In the genomic region with DNA sequence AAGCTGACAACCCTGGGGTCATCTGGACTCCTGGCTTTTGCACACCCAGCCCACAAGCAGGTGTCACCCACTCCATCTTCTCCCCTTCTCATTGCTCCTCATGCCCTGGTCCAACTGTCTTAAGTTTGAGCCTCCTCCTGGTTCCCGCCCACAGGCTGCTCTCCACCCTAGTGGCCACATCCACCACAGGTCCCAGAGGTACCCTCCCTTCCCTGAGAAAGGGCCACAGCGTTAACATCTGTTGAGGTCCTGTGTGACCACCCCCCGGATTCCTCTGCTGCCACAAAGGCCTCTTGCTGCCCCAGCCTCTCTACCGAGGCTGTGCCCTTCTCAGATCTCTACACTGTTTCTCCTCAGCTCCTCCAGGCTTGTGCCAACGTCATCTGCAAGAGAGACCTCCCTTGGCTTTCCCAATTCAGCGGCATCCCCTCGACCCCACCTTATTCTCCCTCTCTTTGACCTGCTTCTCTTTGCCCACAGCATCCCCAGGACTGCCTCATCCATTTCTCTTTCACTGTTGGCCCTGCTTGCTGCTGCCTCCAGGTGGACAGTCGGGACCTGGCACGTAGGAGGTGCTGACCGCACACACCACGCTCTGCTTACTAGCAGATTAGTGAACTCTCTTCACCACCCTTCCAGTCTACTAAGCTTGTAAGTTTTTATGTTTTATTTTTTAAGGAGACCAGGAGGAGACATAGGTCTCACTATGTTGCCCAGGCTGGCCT, we compare ENCODE assay signal across 10 cellular contexts. TPM values are rescaled to one million over a fixed set of nuclear protein-coding genes. Genes with fewer than 3 reads are reported as not detected.
DNase-seq lines count a peak whose midpoint lies in the region; FAIRE-seq and TF ChIP-seq lines count a peak whose summit lies in the region.
"Had no signal": no experiment of that assay in that cellular context is flagged by ENCODE, and none has a peak within 500 bp of the region (broad histone marks: within the 10 kb centered on the region; RNA-seq: fewer than 3 reads in every experiment).

No MANE protein-coding gene starts in this region.

- H4K91ac ChIP-seq in H1 (replicated peaks; ENCODE audit: insufficient read length, low read length): no peak overlapping the region

- peak in 1 of 2 experiments; percentile 36; a peak in 2 of 4 replicates for TF ChIP-seq RAD21 in H1 (IDR thresholded peaks at IDR 0.05 in 1 of 2, conservative IDR thresholded peaks at IDR 0.05 in 1 of 2; ENCODE audit: low read depth in 2 of 2, low read length in 2 of 2)

- no peak overlapping the region for H3K23ac ChIP-seq in H1 (ENCODE audit: insufficient read length)

- H3K36me3 Mint-ChIP-seq in activated CD4-positive, alpha-beta memory T cell treated with anti-CD3 and anti-CD28 coated beads, Interleukin-2, amount 10 ng/mL, durations not matched to agents 7 days and 5 days (ENCODE audit: low read depth): peaks cover 59% of the 10 kb centered on the region
- H3K36me3 Mint-ChIP-seq in activated CD4-positive, alpha-beta memory T cell treated with anti-CD3 and anti-CD28 coated beads for 36 hours: peaks cover 32% of the 10 kb centered on the region
- H3K36me3 Mint-ChIP-seq in neural crest cell (ENCODE audit: low read depth): no peaks in the 10 kb centered on the region

- no peak overlapping the region for H3K4me3 Mint-ChIP-seq in activated CD4-positive, alpha-beta memory T cell treated with anti-CD3 and anti-CD28 coated beads, Interleukin-2, amount 10 ng/mL, durations not matched to agents 7 days and 5 days
- no peak overlapping the region for H3K4me3 Mint-ChIP-seq in activated CD4-positive, alpha-beta memory T cell treated with anti-CD3 and anti-CD28 coated beads for 36 hours
- H3K4me3 Mint-ChIP-seq in neural crest cell: no peak overlapping the region
- H3K4me3 Mint-ChIP-seq: CD14-positive monocyte had no signal

- no peak overlapping the region for H2BK5ac ChIP-seq in H1 (ENCODE audit: low read depth, low read length)

- no peaks in the 10 kb centered on the region for H3K27me3 Mint-ChIP-seq in activated CD4-positive, alpha-beta memory T cell treated with anti-CD3 and anti-CD28 coated beads, Interleukin-2, amount 10 ng/mL, durations not matched to agents 7 days and 5 days
- H3K27me3 Mint-ChIP-seq in activated CD4-positive, alpha-beta memory T cell treated with anti-CD3 and anti-CD28 coated beads for 36 hours: no peaks in the 10 kb centered on the region
- H3K27me3 Mint-ChIP-seq in neural crest cell (ENCODE audit: low read depth): no peaks in the 10 kb centered on the region

- H3K9ac ChIP-seq in H1 (replicated peaks in 1 of 4; ENCODE audit: extremely low read depth in 1 of 4, low read depth in 3 of 4, low read length in 3 of 4): no peak overlapping the region

- CTCF ChIA-PET in activated CD4-positive, alpha-beta memory T cell treated with anti-CD3 and anti-CD28 coated beads, Interleukin-2, amount 10 ng/mL, durations not matched to agents 7 days and 5 days (lab: Charles Lee): interaction anchor here (0.5 kb wide), 1 partner anchor 62 kb away, joined by 5 read pairs; no protein-coding TSS in a partner anchor
- CTCF ChIA-PET in activated CD4-positive, alpha-beta memory T cell treated with anti-CD3 and anti-CD28 coated beads for 36 hours (lab: Charles Lee): no interaction called here
- CTCF ChIA-PET in H1 (lab: Charles Lee; ENCODE audit: partially characterized antibody): interaction anchor here (0.6 to 3.8 kb wide), 12 partner anchors 9 to 466 kb away, joined by 3 to 19 read pairs (median 4); no protein-coding TSS in a partner anchor

- no peak overlapping the region for H3K56ac ChIP-seq in H1 (replicated peaks; ENCODE audit: insufficient read length, low read depth, low read length)

- H4K20me1 ChIP-seq in H1 (replicated peaks in 1 of 2; ENCODE audit: control insufficient read depth in 1 of 2, insufficient read depth in 2 of 2, low read length in 2 of 2): peaks cover 11 to 19% of the 10 kb centered on the region in 2 experiments

- FAIRE-seq in H1 (lab: Jason Lieb, UNC): no peak

- peak overlapping the region; percentile 31 for H3K27ac Mint-ChIP-seq in activated CD4-positive, alpha-beta memory T cell treated with anti-CD3 and anti-CD28 coated beads, Interleukin-2, amount 10 ng/mL, durations not matched to agents 7 days and 5 days
- H3K27ac Mint-ChIP-seq in activated CD4-positive, alpha-beta memory T cell treated with anti-CD3 and anti-CD28 coated beads for 36 hours: no peak overlapping the region
- peak overlapping the region; percentile 51 for H3K27ac Mint-ChIP-seq in neural crest cell (ENCODE audit: unreplicated experiment)

- peaks cover 19% of the 10 kb centered on the region for H3K4me1 Mint-ChIP-seq in activated CD4-positive, alpha-beta memory T cell treated with anti-CD3 and anti-CD28 coated beads, Interleukin-2, amount 10 ng/mL, durations not matched to agents 7 days and 5 days
- H3K4me1 Mint-ChIP-seq in activated CD4-positive, alpha-beta memory T cell treated with anti-CD3 and anti-CD28 coated beads for 36 hours (ENCODE audit: low read depth): peaks cover 16% of the 10 kb centered on the region
- H3K4me1 Mint-ChIP-seq in neural crest cell: peaks cover 7% of the 10 kb centered on the region

- TF ChIP-seq CTCF in H1 (IDR thresholded peaks at IDR 0.05; ENCODE audit: control extremely low read depth in 1 of 3, insufficient read depth in 1 of 3, low read depth in 1 of 3, low read length in 3 of 3) (peak; percentile 36 to 68 (median 58)), neural crest cell (conservative IDR thresholded peaks at IDR 0.05) (peak; percentile 16), esophagus squamous epithelium (IDR thresholded peaks at IDR 0.05) (peak in 1 of 6 experiments; percentile 21)

- no peaks in the 10 kb centered on the region for H3K27me3 ChIP-seq in MG63
- no peaks in the 10 kb centered on the region for H3K27me3 ChIP-seq in H1 (replicated peaks in 1 of 4; ENCODE audit: control insufficient read depth in 3 of 4, extremely low read depth in 1 of 4, insufficient read depth in 3 of 4, low read length in 3 of 4)
- H3K27me3 ChIP-seq in esophagus squamous epithelium: no peaks in the 10 kb centered on the region

- TF ChIP-seq EP300 in H1 (IDR thresholded peaks at IDR 0.05; ENCODE audit: borderline replicate concordance in 1 of 2, low read depth in 2 of 2, low read length in 2 of 2): no peak

- no peak overlapping the region for H2AK5ac ChIP-seq in H1 (ENCODE audit: low read depth, low read length)

- no peak overlapping the region for H3K4ac ChIP-seq in H1 (replicated peaks; ENCODE audit: insufficient read length, low read depth, low read length)

- peaks cover 0 to 7% (median 3%) of the 10 kb centered on the region in 4 experiments; a peak in 5 of 7 replicates for H3K4me1 ChIP-seq in H1 (replicated peaks in 1 of 4; ENCODE audit: control insufficient read depth in 3 of 4, insufficient read depth in 4 of 4, low read length in 3 of 4)
- peaks cover 0 to 32% (median 3%) of the 10 kb centered on the region in 3 donors for H3K4me1 ChIP-seq in esophagus squamous epithelium

- 87% methylated on average over 11 of the region's 11 CpGs; no CpG with 5 or more reads in 1 of the 2 experiments for WGBS in H1 (ENCODE audit: extremely low coverage in 1 of 2, insufficient coverage in 1 of 2, insufficient read length in 1 of 2, insufficient replicate concordance in 2 of 2, low coverage in 1 of 2, low lambda C conversion rate in 2 of 2, missing lambda C conversion rate in 1 of 2), 2 experiments
- WGBS in esophagus squamous epithelium, 2 donors: 84 to 89% methylated on average over 11 of the region's 11 CpGs

- no peaks in the 10 kb centered on the region for H3K23me2 ChIP-seq in H1 (ENCODE audit: low read depth, low read length)

- TF ChIP-seq POLR2A in H1 (IDR thresholded peaks at IDR 0.05; ENCODE audit: control extremely low read depth in 1 of 2, low read depth in 2 of 2, low read length in 2 of 2): no peak
- no peak for TF ChIP-seq POLR2A in esophagus squamous epithelium (IDR thresholded peaks at IDR 0.05)

- H2BK120ac ChIP-seq in H1 (replicated peaks; ENCODE audit: low read depth, low read length): no peak overlapping the region

- H3K9me3 ChIP-seq in MG63 (no peaks in the 10 kb centered on the region), H1 (ENCODE audit: insufficient read depth in 2 of 2, low read depth in 1 of 2, low read length in 1 of 2) (no peaks in the 10 kb centered on the region), esophagus squamous epithelium (no peaks in the 10 kb centered on the region)

- intact Hi-C loops in activated CD4-positive, alpha-beta memory T cell treated with anti-CD3 and anti-CD28 coated beads for 36 hours (cut with micrococcal nuclease): no loop called here
- intact Hi-C loops in esophagus squamous epithelium (cut with DNase I): no loop called here

- H4K8ac ChIP-seq in H1 (ENCODE audit: extremely low read depth, insufficient read depth, low read length): no peak overlapping the region; the same call in 1 of the 2 replicates

- H2AFZ ChIP-seq in H1 (ENCODE audit: low read length): no peak overlapping the region

- H3K9me3 Mint-ChIP-seq in activated CD4-positive, alpha-beta memory T cell treated with anti-CD3 and anti-CD28 coated beads, Interleukin-2, amount 10 ng/mL, durations not matched to agents 7 days and 5 days: no peaks in the 10 kb centered on the region
- no peaks in the 10 kb centered on the region for H3K9me3 Mint-ChIP-seq in activated CD4-positive, alpha-beta memory T cell treated with anti-CD3 and anti-CD28 coated beads for 36 hours
- H3K9me3 Mint-ChIP-seq in neural crest cell: no peaks in the 10 kb centered on the region
- H3K9me3 Mint-ChIP-seq: CD14-positive monocyte had no signal

- DNase-seq in activated CD4-positive, alpha-beta memory T cell treated with anti-CD3 and anti-CD28 coated beads, Interleukin-2, amount 10 ng/mL, durations not matched to agents 7 days and 5 days: no peak
- no peak for DNase-seq in activated CD4-positive, alpha-beta memory T cell treated with anti-CD3 and anti-CD28 coated beads for 36 hours
- DNase-seq in MG63: peak; percentile 31
- no peak for DNase-seq in H1 (ENCODE audit: low read depth in 1 of 2, low spot score in 2 of 2)
- no peak for DNase-seq in neural crest cell (ENCODE audit: low read depth, low spot score)
- no peak for DNase-seq in NCI-H1436 treated with DMSO at 0.1 percent for 48 hours (lab: John Stamatoyannopoulos, UW)
- DNase-seq in esophagus squamous epithelium (lab: John Stamatoyannopoulos, UW): no peak
- DNase-seq in activated effector memory CD4-positive, alpha-beta T cell treated with Interleukin-2 at 50 U/mL for 16 hours: no peak
- DNase-seq: NCI-H1105 treated with DMSO at 0.1 percent for 48 hours had no signal

- no peak overlapping the region for H3K18ac ChIP-seq in H1 (ENCODE audit: extremely low read depth, low read length)

- POLR2A ChIA-PET in activated CD4-positive, alpha-beta memory T cell treated with anti-CD3 and anti-CD28 coated beads, Interleukin-2, amount 10 ng/mL, durations not matched to agents 7 days and 5 days (lab: Charles Lee): no interaction called here
- POLR2A ChIA-PET in activated CD4-positive, alpha-beta memory T cell treated with anti-CD3 and anti-CD28 coated beads for 36 hours (lab: Charles Lee): no interaction called here
- POLR2A ChIA-PET in H1 (lab: Charles Lee; ENCODE audit: partially characterized antibody): interaction anchor here (0.9 to 2.0 kb wide), 5 partner anchors 11 to 25 kb away, joined by 4 to 10 read pairs (median 4); no protein-coding TSS in a partner anchor

- H3K27ac ChIP-seq in H1 (ENCODE audit: low read depth, low read length) (no peak overlapping the region), esophagus squamous epithelium (no peak overlapping the region)

- H3K79me2 ChIP-seq in H1 (ENCODE audit: control insufficient read depth in 1 of 2, insufficient read depth in 2 of 2, low read length in 2 of 2): no peaks in the 10 kb centered on the region

- H4K5ac ChIP-seq in H1 (ENCODE audit: insufficient read length, low read depth, low read length): no peak overlapping the region

- H3K4me3 ChIP-seq in MG63: no peak overlapping the region
- no peak overlapping the region for H3K4me3 ChIP-seq in H1 (ENCODE audit: extremely low read depth in 1 of 4, insufficient read depth in 2 of 4, low read depth in 3 of 4, low read length in 4 of 4)
- no peak overlapping the region for H3K4me3 ChIP-seq in esophagus squamous epithelium

- 0 out of 2 replicates have a peak, but pooled peaks cover under 1% of the 10 kb centered on the region for H3K79me1 ChIP-seq in H1 (ENCODE audit: low read depth, low read length)

- H3K14ac ChIP-seq in H1 (ENCODE audit: insufficient read length): no peak overlapping the region

- H3K36me3 ChIP-seq in MG63 (peaks cover 94% of the 10 kb centered on the region), H1 (ENCODE audit: control insufficient read depth in 2 of 4, insufficient read depth in 4 of 4, low read length in 3 of 4) (peaks cover 16 to 44% (median 30%) of the 10 kb centered on the region in 4 experiments), esophagus squamous epithelium (peaks cover 6 to 95% (median 16%) of the 10 kb centered on the region in 3 donors)

- no peak overlapping the region for H3K4me2 ChIP-seq in H1 (ENCODE audit: insufficient read depth in 1 of 2, low read depth in 2 of 2, low read length in 2 of 2)

- H2BK20ac ChIP-seq in H1 (ENCODE audit: low read length): no peak overlapping the region; the same call in 1 of the 2 replicates

- H2BK12ac ChIP-seq in H1 (ENCODE audit: low read depth, low read length): no peak overlapping the region

- no peak overlapping the region for H2BK15ac ChIP-seq in H1 (ENCODE audit: low read length)

RNA-seq across cellular contexts. Expression of a gene that starts 33.3 kb away (rescaled TPM):
- total RNA-seq in activated CD4-positive, alpha-beta memory T cell treated with anti-CD3 and anti-CD28 coated beads, Interleukin-2, amount 10 ng/mL, durations not matched to agents 7 days and 5 days: 100 to 1,000 TPM; 125 to 128 TPM
- total RNA-seq in activated CD4-positive, alpha-beta memory T cell treated with anti-CD3 and anti-CD28 coated beads for 36 hours: 100 to 1,000 TPM in 1 of 2 experiments, 10 to 100 TPM in 1; 98.1 to 102 TPM
- total RNA-seq in MG63 (2014; rRNA removed; shearing (Covaris generic); ENCODE audit: low replicate concordance): 57.3 and 58.7 TPM in 2 replicates
- 106 and 114 TPM in 2 replicates for total RNA-seq in H1 (2021; fragmentation: NEBNext Ultra II Directional; extraction: Animal tissue kit (Norgen Biotek cat#: 25700))
- 57.7 and 76.6 TPM in 2 replicates for polyA plus RNA-seq in H1 (2011; rRNA removed)
- polyA plus RNA-seq in H1 (2011; cell fraction: cytosol; rRNA removed): 111 TPM
- 292 TPM for polyA plus RNA-seq in H1 (2011; cell fraction: nucleus; rRNA removed)
- 78.9 to 101 TPM (median 93.9 TPM) in 4 replicates for polyA plus RNA-seq in H1 (2012, experiment 1 of 2)
- polyA plus RNA-seq in H1 (2012, experiment 2 of 2): 16.4 TPM
- 104 TPM for polyA plus RNA-seq in H1 (2013, experiment 1 of 2)
- polyA plus RNA-seq in H1 (2013, experiment 2 of 2): 87.0 TPM
- 45.0 and 55.2 TPM in 2 replicates for polyA minus RNA-seq in H1 (2011; rRNA and poly(A)+ RNA removed)
- polyA minus RNA-seq in H1 (2011; cell fraction: cytosol; rRNA and poly(A)+ RNA removed): 33.8 TPM
- polyA minus RNA-seq in H1 (2011; cell fraction: nucleus; rRNA and poly(A)+ RNA removed): 74.1 TPM
- total RNA-seq in neural crest cell (149 and 160 TPM in 2 replicates), esophagus squamous epithelium (10 to 100 TPM; 16.7 to 36.2 (median 21.5) TPM)

RNA-seq across cellular contexts. Expression of a gene that starts 33.3 kb away (rescaled TPM):
- 10 to 100 TPM; 19.7 to 22.5 TPM for total RNA-seq in activated CD4-positive, alpha-beta memory T cell treated with anti-CD3 and anti-CD28 coated beads, Interleukin-2, amount 10 ng/mL, durations not matched to agents 7 days and 5 days
- total RNA-seq in activated CD4-positive, alpha-beta memory T cell treated with anti-CD3 and anti-CD28 coated beads for 36 hours: 10 to 100 TPM; 24.4 to 26.2 TPM
- 219 and 267 TPM in 2 replicates for total RNA-seq in MG63 (2014; rRNA removed; shearing (Covaris generic); ENCODE audit: low replicate concordance)
- 68.3 and 73.7 TPM in 2 replicates for total RNA-seq in H1 (2021; fragmentation: NEBNext Ultra II Directional; extraction: Animal tissue kit (Norgen Biotek cat#: 25700))
- 67.1 and 87.0 TPM in 2 replicates for polyA plus RNA-seq in H1 (2011; rRNA removed)
- polyA plus RNA-seq in H1 (2011; cell fraction: cytosol; rRNA removed): 81.6 TPM
- polyA plus RNA-seq in H1 (2011; cell fraction: nucleus; rRNA removed): 85.0 TPM
- polyA plus RNA-seq in H1 (2012, experiment 1 of 2): 64.7 to 67.4 TPM (median 66.0 TPM) in 4 replicates
- 71.8 TPM for polyA plus RNA-seq in H1 (2012, experiment 2 of 2)
- 29.2 TPM for polyA plus RNA-seq in H1 (2013, experiment 1 of 2)
- 30.1 TPM for polyA plus RNA-seq in H1 (2013, experiment 2 of 2)
- polyA minus RNA-seq in H1 (2011; rRNA and poly(A)+ RNA removed): 70.4 and 79.2 TPM in 2 replicates
- polyA minus RNA-seq in H1 (2011; cell fraction: cytosol; rRNA and poly(A)+ RNA removed): 56.6 TPM
- 44.6 TPM for polyA minus RNA-seq in H1 (2011; cell fraction: nucleus; rRNA and poly(A)+ RNA removed)
- 52.5 and 57.9 TPM in 2 replicates for total RNA-seq in neural crest cell
- total RNA-seq in esophagus squamous epithelium: 10 to 100 TPM; 28.3 to 32.0 (median 28.7) TPM

RNA-seq across cellular contexts. Expression of a gene that starts 59.0 kb away (rescaled TPM):
- total RNA-seq in activated CD4-positive, alpha-beta memory T cell treated with anti-CD3 and anti-CD28 coated beads, Interleukin-2, amount 10 ng/mL, durations not matched to agents 7 days and 5 days: not detected
- total RNA-seq in activated CD4-positive, alpha-beta memory T cell treated with anti-CD3 and anti-CD28 coated beads for 36 hours: 1 to 10 TPM in 1 of 2 experiments, under 1 TPM in 1; 0.77 to 1.2 TPM
- 137 and 145 TPM in 2 replicates for total RNA-seq in MG63 (2014; rRNA removed; shearing (Covaris generic); ENCODE audit: low replicate concordance)
- 28.3 and 33.2 TPM in 2 replicates for total RNA-seq in H1 (2021; fragmentation: NEBNext Ultra II Directional; extraction: Animal tissue kit (Norgen Biotek cat#: 25700))
- polyA plus RNA-seq in H1 (2011; rRNA removed): 41.6 and 53.5 TPM in 2 replicates
- polyA plus RNA-seq in H1 (2011; cell fraction: cytosol; rRNA removed): 64.3 TPM
- 96.7 TPM for polyA plus RNA-seq in H1 (2011; cell fraction: nucleus; rRNA removed)
- 26.7 to 59.8 TPM (median 48.4 TPM) in 4 replicates for polyA plus RNA-seq in H1 (2012, experiment 1 of 2)
- 31.8 TPM for polyA plus RNA-seq in H1 (2012, experiment 2 of 2)
- polyA plus RNA-seq in H1 (2013, experiment 1 of 2): 29.3 TPM
- polyA plus RNA-seq in H1 (2013, experiment 2 of 2): 28.1 TPM
- polyA minus RNA-seq in H1 (2011; rRNA and poly(A)+ RNA removed): 22.4 and 25.3 TPM in 2 replicates
- polyA minus RNA-seq in H1 (2011; cell fraction: cytosol; rRNA and poly(A)+ RNA removed): 13.9 TPM
- polyA minus RNA-seq in H1 (2011; cell fraction: nucleus; rRNA and poly(A)+ RNA removed): 33.3 TPM
- total RNA-seq in neural crest cell: 71.4 and 78.8 TPM in 2 replicates
- total RNA-seq in esophagus squamous epithelium: 10 to 100 TPM; 10.7 to 29.5 (median 18.6) TPM

Comparison
In these comparisons a context has a peak if more than half of its experiments do, and no peak if none do; other contexts are left out.
1. RNA of a gene that starts 59.0 kb away (total RNA-seq): 137 to 145 TPM in MG63, 71.4 to 78.8 TPM in neural crest cell, 28.3 to 33.2 TPM in H1 and 10.7 to 29.5 TPM in esophagus squamous epithelium; 0.77 to 1.2 TPM in activated CD4-positive, alpha-beta memory T cell treated with anti-CD3 and anti-CD28 coated beads for 36 hours and not detected in activated CD4-positive, alpha-beta memory T cell treated with anti-CD3 and anti-CD28 coated beads, Interleukin-2, amount 10 ng/mL, durations not matched to agents 7 days and 5 days; every median in the first group is over 4 times any median in the second.